Comparison of ENCODE assay signal across 1 cellular context in the genomic region with DNA sequence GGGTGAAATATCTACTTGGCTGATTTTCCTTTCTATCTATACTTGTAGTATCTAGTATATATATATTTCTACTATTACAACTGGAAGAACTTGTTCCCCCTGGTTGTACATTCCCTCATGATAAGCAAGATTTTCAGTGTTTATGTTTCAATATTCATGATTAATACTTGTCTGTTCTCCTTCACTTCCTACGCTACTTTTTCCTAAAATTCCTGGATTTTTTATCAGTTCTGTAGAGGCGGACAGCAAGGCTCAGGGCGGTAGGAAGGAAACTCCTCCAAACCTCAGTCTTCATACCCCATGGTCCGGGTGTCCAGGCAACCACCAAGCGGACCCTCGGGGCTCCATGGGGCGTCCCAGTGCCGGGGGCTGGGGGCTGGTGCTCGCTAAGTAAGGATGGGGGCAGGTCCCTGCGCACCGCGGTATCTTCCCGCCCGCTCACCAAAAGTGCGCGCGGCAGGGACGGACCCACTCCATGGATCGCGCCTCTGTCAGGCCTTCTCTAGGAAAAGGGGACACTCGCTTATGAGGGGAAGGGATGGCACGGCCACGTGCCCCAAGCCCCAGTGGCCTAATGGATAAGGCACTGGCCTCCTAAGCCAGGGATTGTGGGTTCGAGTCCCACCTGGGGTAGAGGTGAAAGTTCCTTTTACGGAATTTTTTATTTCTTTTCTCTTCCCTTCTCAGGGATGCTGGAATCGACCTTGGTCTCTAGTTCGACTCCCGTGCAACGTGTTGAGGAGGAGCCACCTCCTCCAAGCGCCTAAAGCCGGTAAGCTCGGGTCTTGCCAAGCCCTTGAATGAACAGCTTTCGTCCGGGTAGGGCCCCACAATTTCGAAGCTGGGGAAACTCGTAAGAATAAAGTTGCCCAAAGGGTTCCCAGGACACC.
TF ChIP-seq lines count a peak whose summit lies in the region.

No MANE protein-coding gene starts in this region.

TF ChIP-seq in K562, 482 proteins besides CTCF, POLR2A, EP300 and RAD21 (continued from another document and continues in another):
- TF ChIP-seq, protein P1, sequence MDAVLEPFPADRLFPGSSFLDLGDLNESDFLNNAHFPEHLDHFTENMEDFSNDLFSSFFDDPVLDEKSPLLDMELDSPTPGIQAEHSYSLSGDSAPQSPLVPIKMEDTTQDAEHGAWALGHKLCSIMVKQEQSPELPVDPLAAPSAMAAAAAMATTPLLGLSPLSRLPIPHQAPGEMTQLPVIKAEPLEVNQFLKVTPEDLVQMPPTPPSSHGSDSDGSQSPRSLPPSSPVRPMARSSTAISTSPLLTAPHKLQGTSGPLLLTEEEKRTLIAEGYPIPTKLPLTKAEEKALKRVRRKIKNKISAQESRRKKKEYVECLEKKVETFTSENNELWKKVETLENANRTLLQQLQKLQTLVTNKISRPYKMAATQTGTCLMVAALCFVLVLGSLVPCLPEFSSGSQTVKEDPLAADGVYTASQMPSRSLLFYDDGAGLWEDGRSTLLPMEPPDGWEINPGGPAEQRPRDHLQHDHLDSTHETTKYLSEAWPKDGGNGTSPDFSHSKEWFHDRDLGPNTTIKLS (IDR thresholded peaks at IDR 0.05; ENCODE audit: borderline replicate concordance, low read depth) = peak; percentile 68; the same call in 1 of the 2 replicates
- TF ChIP-seq KDM2B (CRISPR knock-in tag; IDR thresholded peaks at IDR 0.05) (0 out of 2 replicates have a peak, but pooled peaks have one; percentile 18), ELF4 (CRISPR knock-in tag; IDR thresholded peaks at IDR 0.05) (no peak), SRF (CRISPR knock-in tag; IDR thresholded peaks at IDR 0.05) (0 out of 4 replicates have a peak, but pooled peaks of 1 of the 2 experiments have one; percentile 36), ZFP30 (CRISPR knock-in tag; IDR thresholded peaks at IDR 0.05; ENCODE audit: borderline replicate concordance) (no peak), ATF7 (IDR thresholded peaks at IDR 0.05) (peak; percentile 63; the same call in 1 of the 2 replicates), LARP7 (IDR thresholded peaks at IDR 0.05) (no peak), ZNF174 (CRISPR knock-in tag; IDR thresholded peaks at IDR 0.05) (no peak), CHD2 (IDR thresholded peaks at IDR 0.05; ENCODE audit: low read depth, low read length) (peak; percentile 42; the same call in 1 of the 2 replicates), POLR2H (tag; IDR thresholded peaks at IDR 0.05; ENCODE audit: low read depth) (peak; percentile 99), TARDBP (IDR thresholded peaks at IDR 0.05) (peak; percentile 51; the same call in 1 of the 2 replicates), SETDB1 (IDR thresholded peaks at IDR 0.05; ENCODE audit: low read length) (no peak), ZBTB8A (IDR thresholded peaks at IDR 0.05; ENCODE audit: partially characterized antibody) (peak; percentile 95)
- TF ChIP-seq, protein P2, sequence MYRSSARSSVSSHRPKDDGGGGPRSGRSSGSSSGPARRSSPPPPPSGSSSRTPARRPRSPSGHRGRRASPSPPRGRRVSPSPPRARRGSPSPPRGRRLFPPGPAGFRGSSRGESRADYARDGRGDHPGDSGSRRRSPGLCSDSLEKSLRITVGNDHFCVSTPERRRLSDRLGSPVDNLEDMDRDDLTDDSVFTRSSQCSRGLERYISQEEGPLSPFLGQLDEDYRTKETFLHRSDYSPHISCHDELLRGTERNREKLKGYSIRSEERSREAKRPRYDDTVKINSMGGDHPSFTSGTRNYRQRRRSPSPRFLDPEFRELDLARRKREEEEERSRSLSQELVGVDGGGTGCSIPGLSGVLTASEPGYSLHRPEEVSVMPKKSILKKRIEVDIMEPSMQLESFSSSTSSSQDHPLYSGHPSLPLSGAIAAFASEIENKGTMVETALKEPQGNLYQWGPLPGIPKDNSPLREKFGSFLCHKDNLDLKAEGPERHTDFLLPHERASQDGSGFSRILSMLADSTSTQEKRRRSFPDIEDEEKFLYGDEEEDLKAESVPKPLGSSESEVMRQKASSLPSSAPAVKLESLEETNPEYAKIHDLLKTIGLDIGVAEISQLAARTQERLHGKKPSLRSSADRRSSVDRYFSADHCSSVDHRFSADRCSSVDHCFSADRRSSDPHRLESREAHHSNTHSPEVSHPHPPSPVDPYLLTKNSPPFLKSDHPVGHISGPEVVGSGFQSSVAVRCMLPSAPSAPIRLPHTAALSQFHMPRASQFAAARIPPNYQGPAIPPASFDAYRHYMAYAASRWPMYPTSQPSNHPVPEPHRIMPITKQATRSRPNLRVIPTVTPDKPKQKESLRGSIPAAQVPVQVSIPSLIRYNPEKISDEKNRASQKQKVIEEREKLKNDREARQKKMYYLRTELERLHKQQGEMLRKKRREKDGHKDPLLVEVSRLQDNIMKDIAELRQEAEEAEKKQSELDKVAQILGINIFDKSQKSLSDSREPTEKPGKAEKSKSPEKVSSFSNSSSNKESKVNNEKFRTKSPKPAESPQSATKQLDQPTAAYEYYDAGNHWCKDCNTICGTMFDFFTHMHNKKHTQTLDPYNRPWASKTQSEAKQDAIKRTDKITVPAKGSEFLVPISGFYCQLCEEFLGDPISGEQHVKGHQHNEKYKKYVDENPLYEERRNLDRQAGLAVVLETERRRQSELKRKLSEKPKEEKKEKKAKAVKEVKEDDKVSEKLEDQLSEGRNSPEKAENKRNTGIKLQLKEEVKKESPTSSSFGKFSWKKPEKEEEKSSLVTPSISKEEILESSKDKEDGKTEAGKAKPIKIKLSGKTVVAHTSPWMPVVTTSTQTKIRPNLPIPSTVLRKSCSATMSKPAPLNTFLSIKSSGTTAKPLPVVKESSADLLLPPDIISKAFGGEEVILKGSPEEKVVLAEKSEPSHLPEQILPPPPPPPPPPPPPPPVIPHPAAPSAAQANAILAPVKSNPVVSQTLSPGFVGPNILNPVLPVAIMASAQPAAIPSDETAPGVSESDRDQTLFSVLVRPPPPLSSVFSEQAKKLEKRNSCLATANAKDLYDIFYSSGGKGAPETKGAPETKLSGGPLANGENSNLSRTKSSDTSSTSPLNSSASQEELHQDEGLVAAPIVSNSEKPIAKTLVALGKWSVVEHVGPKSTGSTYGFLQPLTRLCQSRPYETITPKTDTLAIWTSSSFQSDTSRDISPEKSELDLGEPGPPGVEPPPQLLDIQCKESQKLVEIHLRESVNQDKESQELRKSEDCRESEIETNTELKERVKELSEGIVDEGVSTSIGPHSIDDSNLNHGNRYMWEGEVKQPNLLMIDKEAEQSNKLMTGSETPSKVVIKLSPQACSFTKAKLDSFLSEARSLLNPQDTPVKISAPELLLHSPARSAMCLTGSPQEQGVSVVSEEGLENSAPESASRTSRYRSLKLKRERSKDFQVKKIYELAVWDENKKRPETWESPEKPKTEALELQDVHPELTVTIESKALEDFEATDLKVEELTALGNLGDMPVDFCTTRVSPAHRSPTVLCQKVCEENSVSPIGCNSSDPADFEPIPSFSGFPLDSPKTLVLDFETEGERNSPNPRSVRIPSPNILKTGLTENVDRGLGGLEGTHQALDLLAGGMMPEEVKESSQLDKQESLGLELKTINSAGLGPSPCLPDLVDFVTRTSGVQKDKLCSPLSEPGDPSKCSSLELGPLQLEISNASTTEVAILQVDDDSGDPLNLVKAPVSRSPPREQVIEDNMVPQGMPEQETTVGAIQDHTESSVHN (IDR thresholded peaks at IDR 0.05; ENCODE audit: borderline replicate concordance in 1 of 2, low read depth in 1 of 2) = no peak
- TF ChIP-seq, protein P3, sequence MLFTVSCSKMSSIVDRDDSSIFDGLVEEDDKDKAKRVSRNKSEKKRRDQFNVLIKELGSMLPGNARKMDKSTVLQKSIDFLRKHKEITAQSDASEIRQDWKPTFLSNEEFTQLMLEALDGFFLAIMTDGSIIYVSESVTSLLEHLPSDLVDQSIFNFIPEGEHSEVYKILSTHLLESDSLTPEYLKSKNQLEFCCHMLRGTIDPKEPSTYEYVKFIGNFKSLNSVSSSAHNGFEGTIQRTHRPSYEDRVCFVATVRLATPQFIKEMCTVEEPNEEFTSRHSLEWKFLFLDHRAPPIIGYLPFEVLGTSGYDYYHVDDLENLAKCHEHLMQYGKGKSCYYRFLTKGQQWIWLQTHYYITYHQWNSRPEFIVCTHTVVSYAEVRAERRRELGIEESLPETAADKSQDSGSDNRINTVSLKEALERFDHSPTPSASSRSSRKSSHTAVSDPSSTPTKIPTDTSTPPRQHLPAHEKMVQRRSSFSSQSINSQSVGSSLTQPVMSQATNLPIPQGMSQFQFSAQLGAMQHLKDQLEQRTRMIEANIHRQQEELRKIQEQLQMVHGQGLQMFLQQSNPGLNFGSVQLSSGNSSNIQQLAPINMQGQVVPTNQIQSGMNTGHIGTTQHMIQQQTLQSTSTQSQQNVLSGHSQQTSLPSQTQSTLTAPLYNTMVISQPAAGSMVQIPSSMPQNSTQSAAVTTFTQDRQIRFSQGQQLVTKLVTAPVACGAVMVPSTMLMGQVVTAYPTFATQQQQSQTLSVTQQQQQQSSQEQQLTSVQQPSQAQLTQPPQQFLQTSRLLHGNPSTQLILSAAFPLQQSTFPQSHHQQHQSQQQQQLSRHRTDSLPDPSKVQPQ (CRISPR knock-in tag; IDR thresholded peaks at IDR 0.05; ENCODE audit: borderline replicate concordance) = no peak
- TF ChIP-seq, protein P4, sequence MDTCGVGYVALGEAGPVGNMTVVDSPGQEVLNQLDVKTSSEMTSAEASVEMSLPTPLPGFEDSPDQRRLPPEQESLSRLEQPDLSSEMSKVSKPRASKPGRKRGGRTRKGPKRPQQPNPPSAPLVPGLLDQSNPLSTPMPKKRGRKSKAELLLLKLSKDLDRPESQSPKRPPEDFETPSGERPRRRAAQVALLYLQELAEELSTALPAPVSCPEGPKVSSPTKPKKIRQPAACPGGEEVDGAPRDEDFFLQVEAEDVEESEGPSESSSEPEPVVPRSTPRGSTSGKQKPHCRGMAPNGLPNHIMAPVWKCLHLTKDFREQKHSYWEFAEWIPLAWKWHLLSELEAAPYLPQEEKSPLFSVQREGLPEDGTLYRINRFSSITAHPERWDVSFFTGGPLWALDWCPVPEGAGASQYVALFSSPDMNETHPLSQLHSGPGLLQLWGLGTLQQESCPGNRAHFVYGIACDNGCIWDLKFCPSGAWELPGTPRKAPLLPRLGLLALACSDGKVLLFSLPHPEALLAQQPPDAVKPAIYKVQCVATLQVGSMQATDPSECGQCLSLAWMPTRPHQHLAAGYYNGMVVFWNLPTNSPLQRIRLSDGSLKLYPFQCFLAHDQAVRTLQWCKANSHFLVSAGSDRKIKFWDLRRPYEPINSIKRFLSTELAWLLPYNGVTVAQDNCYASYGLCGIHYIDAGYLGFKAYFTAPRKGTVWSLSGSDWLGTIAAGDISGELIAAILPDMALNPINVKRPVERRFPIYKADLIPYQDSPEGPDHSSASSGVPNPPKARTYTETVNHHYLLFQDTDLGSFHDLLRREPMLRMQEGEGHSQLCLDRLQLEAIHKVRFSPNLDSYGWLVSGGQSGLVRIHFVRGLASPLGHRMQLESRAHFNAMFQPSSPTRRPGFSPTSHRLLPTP (IDR thresholded peaks at IDR 0.05; ENCODE audit: borderline replicate concordance, extremely low read depth, insufficient read length) = peak; percentile 96
- TF ChIP-seq, protein P5, sequence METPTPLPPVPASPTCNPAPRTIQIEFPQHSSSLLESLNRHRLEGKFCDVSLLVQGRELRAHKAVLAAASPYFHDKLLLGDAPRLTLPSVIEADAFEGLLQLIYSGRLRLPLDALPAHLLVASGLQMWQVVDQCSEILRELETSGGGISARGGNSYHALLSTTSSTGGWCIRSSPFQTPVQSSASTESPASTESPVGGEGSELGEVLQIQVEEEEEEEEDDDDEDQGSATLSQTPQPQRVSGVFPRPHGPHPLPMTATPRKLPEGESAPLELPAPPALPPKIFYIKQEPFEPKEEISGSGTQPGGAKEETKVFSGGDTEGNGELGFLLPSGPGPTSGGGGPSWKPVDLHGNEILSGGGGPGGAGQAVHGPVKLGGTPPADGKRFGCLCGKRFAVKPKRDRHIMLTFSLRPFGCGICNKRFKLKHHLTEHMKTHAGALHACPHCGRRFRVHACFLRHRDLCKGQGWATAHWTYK (CRISPR knock-in tag; IDR thresholded peaks at IDR 0.05) = 0 out of 2 replicates have a peak, but pooled peaks have one; percentile 38
